ENCODE assay signal across 35 cellular contexts in genomic region chr4:157025898-157026297, GRCh38. TPM values are rescaled to one million over a fixed set of nuclear protein-coding genes. Genes with fewer than 3 reads are reported as not detected.
"Had no signal": no experiment of that assay in that cellular context is flagged by ENCODE, and none has a peak within 500 bp of the region (broad histone marks: within the 10 kb centered on the region; RNA-seq: fewer than 3 reads in every experiment).

No MANE protein-coding gene starts in this region.

- H3K4me1 ChIP-seq: adrenal gland, body of pancreas, breast epithelium had no signal

- H3K27ac Mint-ChIP-seq: activated B cell treated with CpG ODN at 0.5 μM for 24 hours; activated CD4-positive, alpha-beta memory T cell treated with anti-CD3 and anti-CD28 coated beads for 36 hours; activated CD4-positive, alpha-beta T cell treated with anti-CD3 and anti-CD28 coated beads, Interleukin-2, amount 10 ng/mL, durations not matched to agents 24 days and 14 days; activated CD8-positive, alpha-beta T cell treated with anti-CD3 and anti-CD28 coated beads for 36 hours; activated naive CD4-positive, alpha-beta T cell treated with anti-CD3 and anti-CD28 coated beads for 36 hours; activated naive CD4-positive, alpha-beta T cell treated with anti-CD3 and anti-CD28 coated beads, Interleukin-2, amount 50 U/mL, for 72 hours; activated naive CD8-positive, alpha-beta T cell treated with anti-CD3 and anti-CD28 coated beads for 36 hours; activated T-cell treated with anti-CD3 and anti-CD28 coated beads, Interleukin-2, amount 50 U/mL, for 72 hours; activated T-helper 1 cell treated with anti-CD3 and anti-CD28 coated beads, Interleukin-12 subunit alpha, Interleukin-12 subunit beta, Interleukin-2, Interleukin-4 antibody, amounts not matched to agents 30 ng/mL and 10 ng/mL and 1 ng/mL, durations not matched to agents 14 hours and 24 hours and 36 hours; activated T-helper 17 cell treated with anti-CD3 and anti-CD28 coated beads, Interleukin-2, amount 50 U/mL, for 72 hours; T-helper 1 cell treated with Interleukin-12 subunit alpha and Interleukin-12 subunit beta and Interleukin-4 antibody, amounts not matched to agents 30 μg/mL and 1 μg/mL, for 36 hours; T-helper 2 cell treated with Interferon-gamma antibody and Interleukin-4, amounts not matched to agents 5 μg/mL and 100 μg/mL, for 36 hours had no signal

- ATAC-seq: activated CD8-positive, alpha-beta T cell treated with anti-CD3 and anti-CD28 coated beads for 36 hours; activated naive CD4-positive, alpha-beta T cell treated with anti-CD3 and anti-CD28 coated beads, Interleukin-2, amount 50 U/mL, for 72 hours; activated T-cell treated with anti-CD3 and anti-CD28 coated beads, Interleukin-2, amount 50 U/mL, for 4 hours; activated T-cell treated with anti-CD3 and anti-CD28 coated beads, Interleukin-2, amount 50 U/mL, for 72 hours; activated T-helper 17 cell treated with anti-CD3 and anti-CD28 coated beads, Interleukin-2, amount 50 U/mL, for 72 hours; body of pancreas had no signal

- H3K27me3 Mint-ChIP-seq: activated B cell treated with CpG ODN at 0.5 μM for 24 hours; activated CD4-positive, alpha-beta memory T cell treated with anti-CD3 and anti-CD28 coated beads for 36 hours; activated CD4-positive, alpha-beta T cell treated with anti-CD3 and anti-CD28 coated beads, Interleukin-2, amount 10 ng/mL, durations not matched to agents 24 days and 14 days; activated CD8-positive, alpha-beta T cell treated with anti-CD3 and anti-CD28 coated beads for 36 hours; activated naive CD8-positive, alpha-beta T cell treated with anti-CD3 and anti-CD28 coated beads for 36 hours; activated T-helper 17 cell treated with anti-CD3 and anti-CD28 coated beads, Interleukin-2, amount 50 U/mL, for 72 hours had no signal

- DNase-seq: activated B cell treated with CpG ODN at 0.5 μM for 24 hours; activated CD4-positive, alpha-beta memory T cell treated with anti-CD3 and anti-CD28 coated beads for 36 hours; activated CD4-positive, alpha-beta T cell treated with anti-CD3 and anti-CD28 coated beads for 4 hours; activated CD4-positive, alpha-beta T cell treated with anti-CD3 and anti-CD28 coated beads, Interleukin-2, amount 10 ng/mL, durations not matched to agents 24 days and 14 days; activated CD4-positive, alpha-beta T cell treated with anti-CD3 and anti-CD28 coated beads, Interleukin-2, amount 50 U/mL, for 1 hour; activated CD4-positive, alpha-beta T cell treated with anti-CD3 and anti-CD28 coated beads, Interleukin-2, amount 50 U/mL, for 4 hours; activated CD4-positive, CD25-positive, alpha-beta regulatory T cell treated with anti-CD3 and anti-CD28 coated beads, Interleukin-2, amount 50 U/mL, for 72 hours; activated CD8-positive, alpha-beta memory T cell treated with anti-CD3 and anti-CD28 coated beads, Interleukin-2, amount 50 U/mL, for 4 hours; activated CD8-positive, alpha-beta T cell treated with anti-CD3 and anti-CD28 coated beads for 36 hours; activated effector memory CD4-positive, alpha-beta T cell treated with anti-CD3 and anti-CD28 coated beads, Interleukin-2, amount 50 U/mL, for 16 hours; activated gamma-delta T cell treated with Interleukin-2 at 50 U/mL for 16 hours; activated naive CD4-positive, alpha-beta T cell; activated naive CD4-positive, alpha-beta T cell treated with anti-CD3 and anti-CD28 coated beads for 36 hours; activated naive CD4-positive, alpha-beta T cell treated with anti-CD3 and anti-CD28 coated beads, Interleukin-2, amount 50 U/mL, for 16 hours; activated naive CD8-positive, alpha-beta T cell treated with anti-CD3 and anti-CD28 coated beads for 36 hours; activated T-cell treated with anti-CD3 and anti-CD28 coated beads for 4 hours; activated T-cell treated with anti-CD3 and anti-CD28 coated beads, Interleukin-2, amount 50 U/mL, for 1 hour; activated T-cell treated with anti-CD3 and anti-CD28 coated beads, Interleukin-2, amount 50 U/mL, for 4 hours; activated T-cell treated with anti-CD3 and anti-CD28 coated beads, Interleukin-2, amount 50 U/mL, for 72 hours; adrenal gland; amniotic stem cell; aorta; body of pancreas; brain microvascular endothelial cell; central memory CD4-positive, alpha-beta T cell; T-helper 2 cell; T-helper 9 cell had no signal

- H3K36me3 Mint-ChIP-seq: activated CD4-positive, alpha-beta memory T cell treated with anti-CD3 and anti-CD28 coated beads for 36 hours; activated naive CD4-positive, alpha-beta T cell treated with anti-CD3 and anti-CD28 coated beads, Interleukin-2, amount 50 U/mL, for 72 hours; activated naive CD8-positive, alpha-beta T cell treated with anti-CD3 and anti-CD28 coated beads for 36 hours had no signal

- H3K36me3 ChIP-seq: adrenal gland, brain microvascular endothelial cell, breast epithelium had no signal

- H3K9me3 ChIP-seq: adrenal gland, body of pancreas, breast epithelium had no signal

- H3K4me3 Mint-ChIP-seq: activated B cell treated with CpG ODN at 0.5 μM for 24 hours; activated CD4-positive, alpha-beta memory T cell treated with anti-CD3 and anti-CD28 coated beads for 36 hours; activated CD4-positive, alpha-beta T cell treated with anti-CD3 and anti-CD28 coated beads, Interleukin-2, amount 10 ng/mL, durations not matched to agents 24 days and 14 days; activated CD8-positive, alpha-beta T cell treated with anti-CD3 and anti-CD28 coated beads for 36 hours; activated naive CD4-positive, alpha-beta T cell treated with anti-CD3 and anti-CD28 coated beads for 36 hours; activated naive CD8-positive, alpha-beta T cell treated with anti-CD3 and anti-CD28 coated beads for 36 hours; activated T-cell treated with anti-CD3 and anti-CD28 coated beads, Interleukin-2, amount 50 U/mL, for 4 hours; activated T-cell treated with anti-CD3 and anti-CD28 coated beads, Interleukin-2, amount 50 U/mL, for 72 hours; activated T-helper 1 cell treated with anti-CD3 and anti-CD28 coated beads, Interleukin-12 subunit alpha, Interleukin-12 subunit beta, Interleukin-2, Interleukin-4 antibody, amounts not matched to agents 30 ng/mL and 10 ng/mL and 1 ng/mL, durations not matched to agents 14 hours and 24 hours and 36 hours; activated T-helper 17 cell treated with anti-CD3 and anti-CD28 coated beads, Interleukin-2, amount 50 U/mL, for 72 hours; T-helper 1 cell treated with Interleukin-12 subunit alpha and Interleukin-12 subunit beta and Interleukin-4 antibody, amounts not matched to agents 30 μg/mL and 1 μg/mL, for 36 hours; T-helper 2 cell treated with Interferon-gamma antibody and Interleukin-4, amounts not matched to agents 5 μg/mL and 100 μg/mL, for 36 hours had no signal

- H3K9me3 Mint-ChIP-seq: activated CD4-positive, alpha-beta memory T cell treated with anti-CD3 and anti-CD28 coated beads for 36 hours; activated CD4-positive, alpha-beta T cell treated with anti-CD3 and anti-CD28 coated beads, Interleukin-2, amount 10 ng/mL, durations not matched to agents 24 days and 14 days; activated naive CD4-positive, alpha-beta T cell treated with anti-CD3 and anti-CD28 coated beads for 36 hours; activated naive CD8-positive, alpha-beta T cell treated with anti-CD3 and anti-CD28 coated beads for 36 hours; activated T-cell treated with anti-CD3 and anti-CD28 coated beads, Interleukin-2, amount 50 U/mL, for 4 hours; activated T-helper 1 cell treated with anti-CD3 and anti-CD28 coated beads, Interleukin-12 subunit alpha, Interleukin-12 subunit beta, Interleukin-2, Interleukin-4 antibody, amounts not matched to agents 30 ng/mL and 10 ng/mL and 1 ng/mL, durations not matched to agents 14 hours and 24 hours and 36 hours; activated T-helper 17 cell treated with anti-CD3 and anti-CD28 coated beads, Interleukin-2, amount 50 U/mL, for 72 hours; T-helper 1 cell treated with Interleukin-12 subunit alpha and Interleukin-12 subunit beta and Interleukin-4 antibody, amounts not matched to agents 30 μg/mL and 1 μg/mL, for 36 hours; T-helper 2 cell treated with Interferon-gamma antibody and Interleukin-4, amounts not matched to agents 5 μg/mL and 100 μg/mL, for 36 hours had no signal

- H3K27me3 ChIP-seq: adrenal gland, body of pancreas, brain microvascular endothelial cell, breast epithelium had no signal

- H3K4me3 ChIP-seq: adrenal gland, body of pancreas, breast epithelium had no signal

- H3K27ac ChIP-seq: adrenal gland, body of pancreas, brain microvascular endothelial cell, breast epithelium, VCaP had no signal

- H3K4me1 Mint-ChIP-seq: activated B cell treated with CpG ODN at 0.5 μM for 24 hours; activated CD4-positive, alpha-beta T cell treated with anti-CD3 and anti-CD28 coated beads, Interleukin-2, amount 10 ng/mL, durations not matched to agents 24 days and 14 days; activated naive CD8-positive, alpha-beta T cell treated with anti-CD3 and anti-CD28 coated beads for 36 hours; activated T-helper 17 cell treated with anti-CD3 and anti-CD28 coated beads, Interleukin-2, amount 50 U/mL, for 72 hours had no signal

RNA-seq across cellular contexts. Expression of gene GLRB, which starts 50.1 kb away (rescaled TPM):
- total RNA-seq: activated B cell treated with CpG ODN at 0.5 μM for 24 hours; activated CD4-positive, alpha-beta memory T cell treated with anti-CD3 and anti-CD28 coated beads for 36 hours; activated CD4-positive, alpha-beta T cell treated with anti-CD3 and anti-CD28 coated beads, Interleukin-2, amount 10 ng/mL, durations not matched to agents 24 days and 14 days; activated CD8-positive, alpha-beta memory T cell treated with anti-CD3 and anti-CD28 coated beads for 36 hours; activated CD8-positive, alpha-beta T cell treated with anti-CD3 and anti-CD28 coated beads for 36 hours; activated naive CD4-positive, alpha-beta T cell treated with anti-CD3 and anti-CD28 coated beads for 36 hours; activated naive CD4-positive, alpha-beta T cell treated with anti-CD3 and anti-CD28 coated beads, Interleukin-2, amount 50 U/mL, for 72 hours; activated naive CD8-positive, alpha-beta T cell treated with anti-CD3 and anti-CD28 coated beads for 36 hours; activated T-cell treated with anti-CD3 and anti-CD28 coated beads, Interleukin-2, amount 50 U/mL, for 4 hours; activated T-cell treated with anti-CD3 and anti-CD28 coated beads, Interleukin-2, amount 50 U/mL, for 72 hours; activated T-helper 1 cell treated with anti-CD3 and anti-CD28 coated beads, Interleukin-12 subunit alpha, Interleukin-12 subunit beta, Interleukin-2, Interleukin-4 antibody, amounts not matched to agents 30 ng/mL and 10 ng/mL and 1 ng/mL, durations not matched to agents 14 hours and 24 hours and 36 hours; activated T-helper 17 cell treated with anti-CD3 and anti-CD28 coated beads, Interleukin-2, amount 50 U/mL, for 72 hours had no signal

RNA-seq across cellular contexts. Expression of gene PDGFC, which starts 54.3 kb away (rescaled TPM):
- total RNA-seq: activated B cell treated with CpG ODN at 0.5 μM for 24 hours; activated CD4-positive, alpha-beta memory T cell treated with anti-CD3 and anti-CD28 coated beads for 36 hours; activated CD4-positive, alpha-beta T cell treated with anti-CD3 and anti-CD28 coated beads, Interleukin-2, amount 10 ng/mL, durations not matched to agents 24 days and 14 days; activated CD8-positive, alpha-beta memory T cell treated with anti-CD3 and anti-CD28 coated beads for 36 hours; activated CD8-positive, alpha-beta T cell treated with anti-CD3 and anti-CD28 coated beads for 36 hours; activated naive CD4-positive, alpha-beta T cell treated with anti-CD3 and anti-CD28 coated beads for 36 hours; activated naive CD4-positive, alpha-beta T cell treated with anti-CD3 and anti-CD28 coated beads, Interleukin-2, amount 50 U/mL, for 72 hours; activated naive CD8-positive, alpha-beta T cell treated with anti-CD3 and anti-CD28 coated beads for 36 hours; activated T-cell treated with anti-CD3 and anti-CD28 coated beads, Interleukin-2, amount 50 U/mL, for 72 hours; activated T-helper 1 cell treated with anti-CD3 and anti-CD28 coated beads, Interleukin-12 subunit alpha, Interleukin-12 subunit beta, Interleukin-2, Interleukin-4 antibody, amounts not matched to agents 30 ng/mL and 10 ng/mL and 1 ng/mL, durations not matched to agents 14 hours and 24 hours and 36 hours; activated T-helper 17 cell treated with anti-CD3 and anti-CD28 coated beads, Interleukin-2, amount 50 U/mL, for 72 hours had no signal
